1 cellular context compared by ENCODE assay signal in genomic region chr15:78084359-78084750, GRCh38.
A peak's percentile ranks its signal among the peaks of the same experiment; 100 is the strongest.
TF ChIP-seq lines count a peak whose summit lies in the region.

No MANE protein-coding gene starts in this region.

TF ChIP-seq in HepG2, 621 proteins besides CTCF, POLR2A, EP300 and RAD21:
- TF ChIP-seq NFAT5 (CRISPR knock-in tag; IDR thresholded peaks at IDR 0.05) = no peak
- TF ChIP-seq, protein P1, sequence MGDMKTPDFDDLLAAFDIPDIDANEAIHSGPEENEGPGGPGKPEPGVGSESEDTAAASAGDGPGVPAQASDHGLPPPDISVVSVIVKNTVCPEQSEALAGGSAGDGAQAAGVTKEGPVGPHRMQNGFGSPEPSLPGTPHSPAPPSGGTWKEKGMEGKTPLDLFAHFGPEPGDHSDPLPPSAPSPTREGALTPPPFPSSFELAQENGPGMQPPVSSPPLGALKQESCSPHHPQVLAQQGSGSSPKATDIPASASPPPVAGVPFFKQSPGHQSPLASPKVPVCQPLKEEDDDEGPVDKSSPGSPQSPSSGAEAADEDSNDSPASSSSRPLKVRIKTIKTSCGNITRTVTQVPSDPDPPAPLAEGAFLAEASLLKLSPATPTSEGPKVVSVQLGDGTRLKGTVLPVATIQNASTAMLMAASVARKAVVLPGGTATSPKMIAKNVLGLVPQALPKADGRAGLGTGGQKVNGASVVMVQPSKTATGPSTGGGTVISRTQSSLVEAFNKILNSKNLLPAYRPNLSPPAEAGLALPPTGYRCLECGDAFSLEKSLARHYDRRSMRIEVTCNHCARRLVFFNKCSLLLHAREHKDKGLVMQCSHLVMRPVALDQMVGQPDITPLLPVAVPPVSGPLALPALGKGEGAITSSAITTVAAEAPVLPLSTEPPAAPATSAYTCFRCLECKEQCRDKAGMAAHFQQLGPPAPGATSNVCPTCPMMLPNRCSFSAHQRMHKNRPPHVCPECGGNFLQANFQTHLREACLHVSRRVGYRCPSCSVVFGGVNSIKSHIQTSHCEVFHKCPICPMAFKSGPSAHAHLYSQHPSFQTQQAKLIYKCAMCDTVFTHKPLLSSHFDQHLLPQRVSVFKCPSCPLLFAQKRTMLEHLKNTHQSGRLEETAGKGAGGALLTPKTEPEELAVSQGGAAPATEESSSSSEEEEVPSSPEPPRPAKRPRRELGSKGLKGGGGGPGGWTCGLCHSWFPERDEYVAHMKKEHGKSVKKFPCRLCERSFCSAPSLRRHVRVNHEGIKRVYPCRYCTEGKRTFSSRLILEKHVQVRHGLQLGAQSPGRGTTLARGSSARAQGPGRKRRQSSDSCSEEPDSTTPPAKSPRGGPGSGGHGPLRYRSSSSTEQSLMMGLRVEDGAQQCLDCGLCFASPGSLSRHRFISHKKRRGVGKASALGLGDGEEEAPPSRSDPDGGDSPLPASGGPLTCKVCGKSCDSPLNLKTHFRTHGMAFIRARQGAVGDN (CRISPR knock-in tag; IDR thresholded peaks at IDR 0.05) = peak; percentile 29; the same call in 1 of the 2 replicates
TF ChIP-seq in HepG2: peak in this region for 1.
